Comparison of ENCODE assay signal across 7 cellular contexts in the genomic region with DNA sequence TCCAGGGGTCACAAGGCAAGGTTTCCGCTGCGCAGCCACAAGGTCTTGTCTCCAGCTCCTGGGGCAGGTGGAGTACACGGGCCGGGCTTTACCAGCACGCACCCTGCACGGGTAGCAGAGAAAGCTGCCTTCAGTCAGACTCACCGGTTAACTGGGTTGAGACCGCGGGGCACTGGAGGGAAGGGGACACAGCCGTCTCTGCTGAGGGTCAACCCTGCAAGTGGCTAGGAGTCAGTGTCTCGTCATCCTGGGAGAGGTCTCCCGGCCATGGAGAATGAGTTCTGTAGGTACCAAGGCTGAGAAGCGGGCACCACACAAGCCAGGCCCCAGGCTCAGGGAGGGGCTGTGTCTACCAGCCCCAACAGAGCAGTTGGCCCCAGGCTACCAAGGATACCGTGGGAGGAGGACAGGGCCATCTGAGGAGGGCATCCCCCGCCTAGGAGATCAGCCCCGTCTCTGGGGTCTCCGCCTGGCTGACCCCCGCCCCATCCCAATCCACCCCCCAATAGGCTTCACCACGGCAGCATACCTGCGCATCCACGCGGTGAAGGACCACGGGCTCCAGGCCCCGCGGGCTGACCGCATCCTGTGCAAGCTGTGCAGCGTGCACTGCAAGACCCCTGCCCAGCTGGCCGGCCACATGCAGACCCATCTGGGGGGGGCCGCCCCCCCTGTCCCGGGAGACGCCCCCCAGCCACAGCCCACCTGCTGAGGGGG. TPM values are rescaled to one million over a fixed set of nuclear protein-coding genes. Genes with fewer than 3 reads are reported as not detected.
DNase-seq lines count a peak whose midpoint lies in the region; ATAC-seq and TF ChIP-seq lines count a peak whose summit lies in the region.

No MANE protein-coding gene starts in this region.

- H4K20me1 ChIP-seq in HCT116 (ENCODE audit: insufficient read depth) (no peaks in the 10 kb centered on the region), smooth muscle cell (ENCODE audit: low read depth) (peaks cover 28% of the 10 kb centered on the region)

- BruUV-seq in HCT116 (replicated peaks; lab: Mats Ljungman, UMichigan), result TSS peak; percentile 37

- DNase-seq in HCT116 (ENCODE audit: low read depth, low spot score), result no peak
- DNase-seq in WERI-Rb-1, result no peak
- DNase-seq in foreskin fibroblast, result no peak
- DNase-seq in smooth muscle cell (lab: John Stamatoyannopoulos, UW; ENCODE audit: unreplicated experiment), result no peak

- H3F3A ChIP-seq in smooth muscle cell (ENCODE audit: low read depth), result peaks cover 28% of the 10 kb centered on the region

- TF ChIP-seq POLR2A in HCT116 (IDR thresholded peaks at IDR 0.05; ENCODE audit: borderline replicate concordance, extremely low read depth, insufficient read depth, insufficient read length), result no peak

- H2AFZ ChIP-seq in HCT116 (ENCODE audit: low read depth, low read length, poor library complexity, severe bottlenecking) (no peak overlapping the region), smooth muscle cell (ENCODE audit: low read depth) (no peak overlapping the region)

- H3K4me1 ChIP-seq in HCT116 (ENCODE audit: control insufficient read depth in 1 of 2, insufficient read depth in 2 of 2, low read length in 2 of 2) (peaks cover 32 to 71% of the 10 kb centered on the region in 2 experiments), smooth muscle cell (ENCODE audit: low read depth) (peaks cover 42% of the 10 kb centered on the region)

- POLR2A ChIA-PET in HCT116 (lab: Charles Lee), result interaction anchor here (1.6 kb wide), 1 partner anchor 18 kb away, joined by 8 read pairs; the partner anchor contains the start of gene KIF22

- H3K36me3 ChIP-seq in HCT116 (ENCODE audit: control insufficient read depth in 1 of 2, insufficient read depth in 2 of 2, low read length in 2 of 2) (peaks cover 6 to 17% of the 10 kb centered on the region in 2 experiments; a peak in 3 of 4 replicates), WERI-Rb-1 (peaks cover 43% of the 10 kb centered on the region), smooth muscle cell (ENCODE audit: low read depth) (no peaks in the 10 kb centered on the region)

- no peaks in the 10 kb centered on the region for H3K9me2 ChIP-seq in HCT116 (ENCODE audit: insufficient read depth)

- TF ChIP-seq RAD21 in HCT116 (IDR thresholded peaks at IDR 0.05; ENCODE audit: low read depth), result no peak

- RAD21 ChIA-PET in HCT116 (lab: Charles Lee; ENCODE audit: low non-redundant PET in 1 of 2, low total read pairs in 2 of 2, uncharacterized antibody in 2 of 2, unreplicated experiment in 2 of 2), result no interaction called here

- H3K4me2 ChIP-seq in HCT116 (ENCODE audit: low read length) (peak overlapping the region; percentile 99), smooth muscle cell (peak overlapping the region; percentile 84)

- intact Hi-C loops in HCT116 (cut with micrococcal nuclease), result no loop called here

- H3K27ac ChIP-seq in HCT116 (ENCODE audit: low read depth, low read length) (peak overlapping the region; percentile 100), WERI-Rb-1 (peak overlapping the region; percentile 94), smooth muscle cell (ENCODE audit: low read depth) (peak overlapping the region; percentile 95)

- WGBS in smooth muscle cell (ENCODE audit: low lambda C conversion rate), result 86% methylated on average over 21 of the region's 31 CpGs

- H3K4me3 ChIP-seq in HCT116 (replicated peaks in 1 of 2; ENCODE audit: low read depth in 1 of 2, low read length in 2 of 2), result peak overlapping the region; percentile 50 to 74
- H3K4me3 ChIP-seq in WERI-Rb-1 (ENCODE audit: low read depth, low read length), result peak overlapping the region; percentile 78
- H3K4me3 ChIP-seq in foreskin fibroblast (ENCODE audit: low read depth in 1 of 2, low read length in 2 of 2), result peak overlapping the region; percentile 58 to 62
- no peak overlapping the region for H3K4me3 ChIP-seq in smooth muscle cell

- H3K79me2 ChIP-seq in HCT116 (ENCODE audit: insufficient read depth, low read length) (peaks cover 35% of the 10 kb centered on the region), smooth muscle cell (ENCODE audit: low read depth) (peaks cover 37% of the 10 kb centered on the region)

- H3K27me3 ChIP-seq in HCT116 (ENCODE audit: insufficient read depth, low read length) (no peaks in the 10 kb centered on the region), WERI-Rb-1 (ENCODE audit: insufficient read depth, low read depth, severe bottlenecking) (no peaks in the 10 kb centered on the region), smooth muscle cell (ENCODE audit: low read depth) (no peaks in the 10 kb centered on the region)

- ATAC-seq in HCT116, result no peak
- no peak for ATAC-seq in HG03565 (IDR thresholded peaks at IDR 0.05; ENCODE audit: unreplicated experiment)
- no peak for ATAC-seq in HG03097 (IDR thresholded peaks at IDR 0.05; ENCODE audit: low FRiP score, unreplicated experiment)
- ATAC-seq in GM21723 (IDR thresholded peaks at IDR 0.05; ENCODE audit: unreplicated experiment), result no peak

- CTCF ChIA-PET in HCT116 (lab: Charles Lee), result interaction anchor here (0.6 to 3.5 kb wide), 3 partner anchors 11 to 895 kb away, joined by 4 to 36 read pairs (median 11); partner anchors contain the start of gene MVP

- H3K9ac ChIP-seq in HCT116 (ENCODE audit: low read length) (peak overlapping the region; percentile 95), smooth muscle cell (ENCODE audit: low read depth) (peak overlapping the region; percentile 63)

- TF ChIP-seq CTCF in HCT116 (IDR thresholded peaks at IDR 0.05 in 2 of 3, conservative IDR thresholded peaks at IDR 0.05 in 1 of 3; ENCODE audit: borderline replicate concordance in 1 of 3, insufficient read depth in 1 of 3, low read depth in 2 of 3, low read length in 2 of 3), result no peak
- TF ChIP-seq CTCF in WERI-Rb-1 (IDR thresholded peaks at IDR 0.05; ENCODE audit: low read depth, low read length), result no peak
- TF ChIP-seq CTCF in foreskin fibroblast (IDR thresholded peaks at IDR 0.05; ENCODE audit: low read depth, low read length), result no peak
- no peak for TF ChIP-seq CTCF in smooth muscle cell (IDR thresholded peaks at IDR 0.05; ENCODE audit: borderline replicate concordance, insufficient read depth, poor library complexity, severe bottlenecking)

- H3K9me3 ChIP-seq in HCT116 (ENCODE audit: control insufficient read depth in 1 of 2, insufficient read depth in 1 of 2, low read depth in 1 of 2, low read length in 2 of 2) (no peaks in the 10 kb centered on the region), WERI-Rb-1 (ENCODE audit: severe bottlenecking) (no peaks in the 10 kb centered on the region), smooth muscle cell (replicated peaks; ENCODE audit: low read depth) (no peaks in the 10 kb centered on the region)

TF ChIP-seq in HCT116, 20 proteins besides CTCF, POLR2A, EP300 and RAD21:
- TF ChIP-seq SIN3A (IDR thresholded peaks at IDR 0.05; ENCODE audit: low read depth) (no peak), ZBTB33 (IDR thresholded peaks at IDR 0.05; ENCODE audit: extremely low read depth, insufficient replicate concordance, low read length) (no peak), EZH2 (IDR thresholded peaks at IDR 0.05) (no peak), EGR1 (IDR thresholded peaks at IDR 0.05; ENCODE audit: low read depth) (no peak), CBX3 (IDR thresholded peaks at IDR 0.05; ENCODE audit: low read depth) (no peak), JUND (IDR thresholded peaks at IDR 0.05) (no peak), ZFX (IDR thresholded peaks at IDR 0.05) (no peak)
- TF ChIP-seq, protein P1, sequence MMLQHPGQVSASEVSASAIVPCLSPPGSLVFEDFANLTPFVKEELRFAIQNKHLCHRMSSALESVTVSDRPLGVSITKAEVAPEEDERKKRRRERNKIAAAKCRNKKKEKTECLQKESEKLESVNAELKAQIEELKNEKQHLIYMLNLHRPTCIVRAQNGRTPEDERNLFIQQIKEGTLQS (IDR thresholded peaks at IDR 0.05), result no peak

RNA-seq across cellular contexts. Expression of gene PRRT2, which starts 2.8 kb away (rescaled TPM):
- 4.0 TPM for total RNA-seq in HCT116 (2021; ENCODE audit: unreplicated experiment)
- polyA plus RNA-seq in HCT116 (2012), result 2.5 and 2.6 TPM in 2 replicates
- 12.2 and 25.9 TPM in 2 replicates for total RNA-seq in smooth muscle cell
- 12.2 and 20.1 TPM in 2 replicates for polyA plus RNA-seq in smooth muscle cell

RNA-seq across cellular contexts. Expression of gene MAZ, which starts 2.9 kb away (rescaled TPM):
- 256 TPM for total RNA-seq in HCT116 (2021; ENCODE audit: unreplicated experiment)
- 305 and 354 TPM in 2 replicates for polyA plus RNA-seq in HCT116 (2012)
- 77.2 and 104 TPM in 2 replicates for total RNA-seq in smooth muscle cell
- polyA plus RNA-seq in smooth muscle cell, result 215 and 229 TPM in 2 replicates

RNA-seq across cellular contexts. Expression of gene PAGR1, which starts 6.8 kb away (rescaled TPM):
- total RNA-seq in HCT116 (2021; ENCODE audit: unreplicated experiment), result 28.9 TPM
- 20.0 and 26.5 TPM in 2 replicates for polyA plus RNA-seq in HCT116 (2012)
- 15.6 and 21.1 TPM in 2 replicates for total RNA-seq in smooth muscle cell
- 34.5 and 44.8 TPM in 2 replicates for polyA plus RNA-seq in smooth muscle cell

RNA-seq across cellular contexts. Expression of gene MVP, which starts 11.1 kb away (rescaled TPM):
- total RNA-seq in HCT116 (2021; ENCODE audit: unreplicated experiment) (75.1 TPM), smooth muscle cell (47.5 and 57.4 TPM in 2 replicates)
- 89.5 and 100 TPM in 2 replicates for polyA plus RNA-seq in HCT116 (2012)
- 110 and 123 TPM in 2 replicates for polyA plus RNA-seq in smooth muscle cell

RNA-seq across cellular contexts. Expression of gene KIF22, which starts 18.6 kb away (rescaled TPM):
- total RNA-seq in HCT116 (2021; ENCODE audit: unreplicated experiment) (155 TPM), smooth muscle cell (16.0 and 19.8 TPM in 2 replicates)
- 141 and 166 TPM in 2 replicates for polyA plus RNA-seq in HCT116 (2012)
- 33.5 and 35.7 TPM in 2 replicates for polyA plus RNA-seq in smooth muscle cell
